In the genomic region with DNA sequence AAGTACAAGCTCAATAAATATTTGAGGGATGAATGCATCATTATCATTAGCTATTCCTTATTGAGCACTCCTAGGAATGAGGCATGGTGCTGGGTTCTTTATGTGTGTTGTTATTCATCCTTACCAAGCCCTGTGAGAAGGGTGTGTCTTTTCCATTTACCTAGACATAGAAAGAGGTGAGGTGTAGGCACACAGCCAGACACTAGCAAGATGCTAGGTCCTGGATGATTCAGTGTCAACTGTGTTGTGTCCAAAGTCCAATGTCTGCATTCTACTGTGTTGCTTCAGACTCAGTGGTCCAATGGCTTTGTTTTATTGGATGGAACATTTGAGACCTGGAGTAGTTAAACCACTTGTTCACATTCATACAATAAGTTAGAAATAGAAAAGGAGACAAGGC, we compare ENCODE assay signal across 1 cellular context.
TF ChIP-seq lines count a peak whose summit lies in the region.

No MANE protein-coding gene starts in this region.

TF ChIP-seq in HepG2, 621 proteins besides CTCF, POLR2A, EP300 and RAD21 (continued from another document):
- TF ChIP-seq, protein P1, sequence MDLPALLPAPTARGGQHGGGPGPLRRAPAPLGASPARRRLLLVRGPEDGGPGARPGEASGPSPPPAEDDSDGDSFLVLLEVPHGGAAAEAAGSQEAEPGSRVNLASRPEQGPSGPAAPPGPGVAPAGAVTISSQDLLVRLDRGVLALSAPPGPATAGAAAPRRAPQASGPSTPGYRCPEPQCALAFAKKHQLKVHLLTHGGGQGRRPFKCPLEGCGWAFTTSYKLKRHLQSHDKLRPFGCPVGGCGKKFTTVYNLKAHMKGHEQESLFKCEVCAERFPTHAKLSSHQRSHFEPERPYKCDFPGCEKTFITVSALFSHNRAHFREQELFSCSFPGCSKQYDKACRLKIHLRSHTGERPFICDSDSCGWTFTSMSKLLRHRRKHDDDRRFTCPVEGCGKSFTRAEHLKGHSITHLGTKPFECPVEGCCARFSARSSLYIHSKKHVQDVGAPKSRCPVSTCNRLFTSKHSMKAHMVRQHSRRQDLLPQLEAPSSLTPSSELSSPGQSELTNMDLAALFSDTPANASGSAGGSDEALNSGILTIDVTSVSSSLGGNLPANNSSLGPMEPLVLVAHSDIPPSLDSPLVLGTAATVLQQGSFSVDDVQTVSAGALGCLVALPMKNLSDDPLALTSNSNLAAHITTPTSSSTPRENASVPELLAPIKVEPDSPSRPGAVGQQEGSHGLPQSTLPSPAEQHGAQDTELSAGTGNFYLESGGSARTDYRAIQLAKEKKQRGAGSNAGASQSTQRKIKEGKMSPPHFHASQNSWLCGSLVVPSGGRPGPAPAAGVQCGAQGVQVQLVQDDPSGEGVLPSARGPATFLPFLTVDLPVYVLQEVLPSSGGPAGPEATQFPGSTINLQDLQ (CRISPR knock-in tag; IDR thresholded peaks at IDR 0.05): no peak
- no peak for TF ChIP-seq XRCC5 (optimal IDR thresholded peaks at IDR 0.05; ENCODE audit: low read length)
- no peak for TF ChIP-seq THAP11 (CRISPR knock-in tag; IDR thresholded peaks at IDR 0.05)
- no peak for TF ChIP-seq ZFYVE20 (CRISPR knock-in tag; IDR thresholded peaks at IDR 0.05; ENCODE audit: borderline replicate concordance, low read depth)
- TF ChIP-seq RXRA (CRISPR knock-in tag; IDR thresholded peaks at IDR 0.05): no peak
- TF ChIP-seq, protein P2, sequence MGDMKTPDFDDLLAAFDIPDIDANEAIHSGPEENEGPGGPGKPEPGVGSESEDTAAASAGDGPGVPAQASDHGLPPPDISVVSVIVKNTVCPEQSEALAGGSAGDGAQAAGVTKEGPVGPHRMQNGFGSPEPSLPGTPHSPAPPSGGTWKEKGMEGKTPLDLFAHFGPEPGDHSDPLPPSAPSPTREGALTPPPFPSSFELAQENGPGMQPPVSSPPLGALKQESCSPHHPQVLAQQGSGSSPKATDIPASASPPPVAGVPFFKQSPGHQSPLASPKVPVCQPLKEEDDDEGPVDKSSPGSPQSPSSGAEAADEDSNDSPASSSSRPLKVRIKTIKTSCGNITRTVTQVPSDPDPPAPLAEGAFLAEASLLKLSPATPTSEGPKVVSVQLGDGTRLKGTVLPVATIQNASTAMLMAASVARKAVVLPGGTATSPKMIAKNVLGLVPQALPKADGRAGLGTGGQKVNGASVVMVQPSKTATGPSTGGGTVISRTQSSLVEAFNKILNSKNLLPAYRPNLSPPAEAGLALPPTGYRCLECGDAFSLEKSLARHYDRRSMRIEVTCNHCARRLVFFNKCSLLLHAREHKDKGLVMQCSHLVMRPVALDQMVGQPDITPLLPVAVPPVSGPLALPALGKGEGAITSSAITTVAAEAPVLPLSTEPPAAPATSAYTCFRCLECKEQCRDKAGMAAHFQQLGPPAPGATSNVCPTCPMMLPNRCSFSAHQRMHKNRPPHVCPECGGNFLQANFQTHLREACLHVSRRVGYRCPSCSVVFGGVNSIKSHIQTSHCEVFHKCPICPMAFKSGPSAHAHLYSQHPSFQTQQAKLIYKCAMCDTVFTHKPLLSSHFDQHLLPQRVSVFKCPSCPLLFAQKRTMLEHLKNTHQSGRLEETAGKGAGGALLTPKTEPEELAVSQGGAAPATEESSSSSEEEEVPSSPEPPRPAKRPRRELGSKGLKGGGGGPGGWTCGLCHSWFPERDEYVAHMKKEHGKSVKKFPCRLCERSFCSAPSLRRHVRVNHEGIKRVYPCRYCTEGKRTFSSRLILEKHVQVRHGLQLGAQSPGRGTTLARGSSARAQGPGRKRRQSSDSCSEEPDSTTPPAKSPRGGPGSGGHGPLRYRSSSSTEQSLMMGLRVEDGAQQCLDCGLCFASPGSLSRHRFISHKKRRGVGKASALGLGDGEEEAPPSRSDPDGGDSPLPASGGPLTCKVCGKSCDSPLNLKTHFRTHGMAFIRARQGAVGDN (CRISPR knock-in tag; IDR thresholded peaks at IDR 0.05): no peak
- TF ChIP-seq, protein P3, sequence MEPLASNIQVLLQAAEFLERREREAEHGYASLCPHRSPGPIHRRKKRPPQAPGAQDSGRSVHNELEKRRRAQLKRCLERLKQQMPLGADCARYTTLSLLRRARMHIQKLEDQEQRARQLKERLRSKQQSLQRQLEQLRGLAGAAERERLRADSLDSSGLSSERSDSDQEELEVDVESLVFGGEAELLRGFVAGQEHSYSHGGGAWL (CRISPR knock-in tag; IDR thresholded peaks at IDR 0.05): no peak
- TF ChIP-seq, protein P4, sequence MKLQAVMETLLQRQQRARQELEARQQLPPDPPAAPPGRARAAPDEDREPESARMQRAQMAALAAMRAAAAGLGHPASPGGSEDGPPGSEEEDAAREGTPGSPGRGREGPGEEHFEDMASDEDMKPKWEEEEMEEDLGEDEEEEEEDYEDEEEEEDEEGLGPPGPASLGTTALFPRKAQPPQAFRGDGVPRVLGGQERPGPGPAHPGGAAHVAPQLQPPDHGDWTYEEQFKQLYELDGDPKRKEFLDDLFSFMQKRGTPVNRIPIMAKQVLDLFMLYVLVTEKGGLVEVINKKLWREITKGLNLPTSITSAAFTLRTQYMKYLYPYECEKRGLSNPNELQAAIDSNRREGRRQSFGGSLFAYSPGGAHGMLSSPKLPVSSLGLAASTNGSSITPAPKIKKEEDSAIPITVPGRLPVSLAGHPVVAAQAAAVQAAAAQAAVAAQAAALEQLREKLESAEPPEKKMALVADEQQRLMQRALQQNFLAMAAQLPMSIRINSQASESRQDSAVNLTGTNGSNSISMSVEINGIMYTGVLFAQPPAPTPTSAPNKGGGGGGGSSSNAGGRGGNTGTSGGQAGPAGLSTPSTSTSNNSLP (IDR thresholded peaks at IDR 0.05; ENCODE audit: low read depth, low read length): 0 out of 2 replicates have a peak, but pooled peaks have one; percentile 4
- TF ChIP-seq TEAD3 (CRISPR knock-in tag; optimal IDR thresholded peaks at IDR 0.05; ENCODE audit: borderline replicate concordance): no peak
- TF ChIP-seq, protein P5, sequence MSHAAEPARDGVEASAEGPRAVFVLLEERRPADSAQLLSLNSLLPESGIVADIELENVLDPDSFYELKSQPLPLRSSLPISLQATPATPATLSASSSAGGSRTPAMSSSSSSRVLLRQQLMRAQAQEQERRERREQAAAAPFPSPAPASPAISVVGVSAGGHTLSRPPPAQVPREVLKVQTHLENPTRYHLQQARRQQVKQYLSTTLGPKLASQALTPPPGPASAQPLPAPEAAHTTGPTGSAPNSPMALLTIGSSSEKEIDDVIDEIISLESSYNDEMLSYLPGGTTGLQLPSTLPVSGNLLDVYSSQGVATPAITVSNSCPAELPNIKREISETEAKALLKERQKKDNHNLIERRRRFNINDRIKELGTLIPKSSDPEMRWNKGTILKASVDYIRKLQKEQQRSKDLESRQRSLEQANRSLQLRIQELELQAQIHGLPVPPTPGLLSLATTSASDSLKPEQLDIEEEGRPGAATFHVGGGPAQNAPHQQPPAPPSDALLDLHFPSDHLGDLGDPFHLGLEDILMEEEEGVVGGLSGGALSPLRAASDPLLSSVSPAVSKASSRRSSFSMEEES (CRISPR knock-in tag; IDR thresholded peaks at IDR 0.05): no peak
- TF ChIP-seq ZNF891 (CRISPR knock-in tag; IDR thresholded peaks at IDR 0.05): no peak
- no peak for TF ChIP-seq MYC (CRISPR knock-in tag; IDR thresholded peaks at IDR 0.05; ENCODE audit: borderline replicate concordance)
- TF ChIP-seq MEIS1 (CRISPR knock-in tag; IDR thresholded peaks at IDR 0.05; ENCODE audit: borderline replicate concordance): no peak
- no peak for TF ChIP-seq SMAD3 (CRISPR knock-in tag; IDR thresholded peaks at IDR 0.05)
- no peak for TF ChIP-seq ZNF350 (CRISPR knock-in tag; IDR thresholded peaks at IDR 0.05; ENCODE audit: borderline replicate concordance, low read depth)
- no peak for TF ChIP-seq GLI4 (CRISPR knock-in tag; IDR thresholded peaks at IDR 0.05; ENCODE audit: borderline replicate concordance)
- TF ChIP-seq ZKSCAN5 (CRISPR knock-in tag; IDR thresholded peaks at IDR 0.05): no peak
- TF ChIP-seq, protein P6, sequence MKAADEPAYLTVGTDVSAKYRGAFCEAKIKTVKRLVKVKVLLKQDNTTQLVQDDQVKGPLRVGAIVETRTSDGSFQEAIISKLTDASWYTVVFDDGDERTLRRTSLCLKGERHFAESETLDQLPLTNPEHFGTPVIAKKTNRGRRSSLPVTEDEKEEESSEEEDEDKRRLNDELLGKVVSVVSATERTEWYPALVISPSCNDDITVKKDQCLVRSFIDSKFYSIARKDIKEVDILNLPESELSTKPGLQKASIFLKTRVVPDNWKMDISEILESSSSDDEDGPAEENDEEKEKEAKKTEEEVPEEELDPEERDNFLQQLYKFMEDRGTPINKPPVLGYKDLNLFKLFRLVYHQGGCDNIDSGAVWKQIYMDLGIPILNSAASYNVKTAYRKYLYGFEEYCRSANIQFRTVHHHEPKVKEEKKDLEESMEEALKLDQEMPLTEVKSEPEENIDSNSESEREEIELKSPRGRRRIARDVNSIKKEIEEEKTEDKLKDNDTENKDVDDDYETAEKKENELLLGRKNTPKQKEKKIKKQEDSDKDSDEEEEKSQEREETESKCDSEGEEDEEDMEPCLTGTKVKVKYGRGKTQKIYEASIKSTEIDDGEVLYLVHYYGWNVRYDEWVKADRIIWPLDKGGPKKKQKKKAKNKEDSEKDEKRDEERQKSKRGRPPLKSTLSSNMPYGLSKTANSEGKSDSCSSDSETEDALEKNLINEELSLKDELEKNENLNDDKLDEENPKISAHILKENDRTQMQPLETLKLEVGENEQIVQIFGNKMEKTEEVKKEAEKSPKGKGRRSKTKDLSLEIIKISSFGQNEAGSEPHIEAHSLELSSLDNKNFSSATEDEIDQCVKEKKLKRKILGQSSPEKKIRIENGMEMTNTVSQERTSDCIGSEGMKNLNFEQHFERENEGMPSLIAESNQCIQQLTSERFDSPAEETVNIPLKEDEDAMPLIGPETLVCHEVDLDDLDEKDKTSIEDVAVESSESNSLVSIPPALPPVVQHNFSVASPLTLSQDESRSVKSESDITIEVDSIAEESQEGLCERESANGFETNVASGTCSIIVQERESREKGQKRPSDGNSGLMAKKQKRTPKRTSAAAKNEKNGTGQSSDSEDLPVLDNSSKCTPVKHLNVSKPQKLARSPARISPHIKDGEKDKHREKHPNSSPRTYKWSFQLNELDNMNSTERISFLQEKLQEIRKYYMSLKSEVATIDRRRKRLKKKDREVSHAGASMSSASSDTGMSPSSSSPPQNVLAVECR (CRISPR knock-in tag; IDR thresholded peaks at IDR 0.05; ENCODE audit: borderline replicate concordance): no peak
- TF ChIP-seq ERF (CRISPR knock-in tag; IDR thresholded peaks at IDR 0.05): no peak
- TF ChIP-seq ZNF563 (CRISPR knock-in tag; IDR thresholded peaks at IDR 0.05): no peak
- TF ChIP-seq, protein P7, sequence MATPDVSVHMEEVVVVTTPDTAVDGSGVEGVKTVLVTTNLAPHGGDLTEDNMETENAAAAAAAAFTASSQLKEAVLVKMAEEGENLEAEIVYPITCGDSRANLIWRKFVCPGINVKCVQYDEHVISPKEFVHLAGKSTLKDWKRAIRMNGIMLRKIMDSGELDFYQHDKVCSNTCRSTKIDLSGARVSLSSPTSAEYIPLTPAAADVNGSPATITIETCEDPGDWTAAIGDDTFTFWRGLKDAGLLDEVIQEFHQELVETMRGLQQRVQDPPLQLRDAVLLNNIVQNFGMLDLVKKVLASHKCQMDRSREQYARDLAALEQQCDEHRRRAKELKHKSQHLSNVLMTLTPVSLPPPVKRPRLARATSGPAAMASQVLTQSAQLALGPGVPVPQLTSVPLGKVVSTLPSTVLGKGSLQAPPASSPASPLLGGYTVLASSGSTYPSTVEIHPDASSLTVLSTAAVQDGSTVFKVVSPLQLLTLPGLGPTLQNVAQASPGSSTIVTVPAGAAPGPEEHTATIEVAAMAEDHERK (CRISPR knock-in tag; IDR thresholded peaks at IDR 0.05; ENCODE audit: low read depth): no peak
- no peak for TF ChIP-seq ZNF354B (CRISPR knock-in tag; IDR thresholded peaks at IDR 0.05)
- TF ChIP-seq PHF20 (CRISPR knock-in tag; IDR thresholded peaks at IDR 0.05): no peak
- no peak for TF ChIP-seq ZNF569 (CRISPR knock-in tag; IDR thresholded peaks at IDR 0.05; ENCODE audit: borderline replicate concordance)
- no peak for TF ChIP-seq SNAPC2 (CRISPR knock-in tag; IDR thresholded peaks at IDR 0.05)
- TF ChIP-seq, protein P8, sequence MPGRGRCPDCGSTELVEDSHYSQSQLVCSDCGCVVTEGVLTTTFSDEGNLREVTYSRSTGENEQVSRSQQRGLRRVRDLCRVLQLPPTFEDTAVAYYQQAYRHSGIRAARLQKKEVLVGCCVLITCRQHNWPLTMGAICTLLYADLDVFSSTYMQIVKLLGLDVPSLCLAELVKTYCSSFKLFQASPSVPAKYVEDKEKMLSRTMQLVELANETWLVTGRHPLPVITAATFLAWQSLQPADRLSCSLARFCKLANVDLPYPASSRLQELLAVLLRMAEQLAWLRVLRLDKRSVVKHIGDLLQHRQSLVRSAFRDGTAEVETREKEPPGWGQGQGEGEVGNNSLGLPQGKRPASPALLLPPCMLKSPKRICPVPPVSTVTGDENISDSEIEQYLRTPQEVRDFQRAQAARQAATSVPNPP (CRISPR knock-in tag; IDR thresholded peaks at IDR 0.05): no peak
- TF ChIP-seq NFKBIZ (CRISPR knock-in tag; IDR thresholded peaks at IDR 0.05): no peak
- TF ChIP-seq, protein P9, sequence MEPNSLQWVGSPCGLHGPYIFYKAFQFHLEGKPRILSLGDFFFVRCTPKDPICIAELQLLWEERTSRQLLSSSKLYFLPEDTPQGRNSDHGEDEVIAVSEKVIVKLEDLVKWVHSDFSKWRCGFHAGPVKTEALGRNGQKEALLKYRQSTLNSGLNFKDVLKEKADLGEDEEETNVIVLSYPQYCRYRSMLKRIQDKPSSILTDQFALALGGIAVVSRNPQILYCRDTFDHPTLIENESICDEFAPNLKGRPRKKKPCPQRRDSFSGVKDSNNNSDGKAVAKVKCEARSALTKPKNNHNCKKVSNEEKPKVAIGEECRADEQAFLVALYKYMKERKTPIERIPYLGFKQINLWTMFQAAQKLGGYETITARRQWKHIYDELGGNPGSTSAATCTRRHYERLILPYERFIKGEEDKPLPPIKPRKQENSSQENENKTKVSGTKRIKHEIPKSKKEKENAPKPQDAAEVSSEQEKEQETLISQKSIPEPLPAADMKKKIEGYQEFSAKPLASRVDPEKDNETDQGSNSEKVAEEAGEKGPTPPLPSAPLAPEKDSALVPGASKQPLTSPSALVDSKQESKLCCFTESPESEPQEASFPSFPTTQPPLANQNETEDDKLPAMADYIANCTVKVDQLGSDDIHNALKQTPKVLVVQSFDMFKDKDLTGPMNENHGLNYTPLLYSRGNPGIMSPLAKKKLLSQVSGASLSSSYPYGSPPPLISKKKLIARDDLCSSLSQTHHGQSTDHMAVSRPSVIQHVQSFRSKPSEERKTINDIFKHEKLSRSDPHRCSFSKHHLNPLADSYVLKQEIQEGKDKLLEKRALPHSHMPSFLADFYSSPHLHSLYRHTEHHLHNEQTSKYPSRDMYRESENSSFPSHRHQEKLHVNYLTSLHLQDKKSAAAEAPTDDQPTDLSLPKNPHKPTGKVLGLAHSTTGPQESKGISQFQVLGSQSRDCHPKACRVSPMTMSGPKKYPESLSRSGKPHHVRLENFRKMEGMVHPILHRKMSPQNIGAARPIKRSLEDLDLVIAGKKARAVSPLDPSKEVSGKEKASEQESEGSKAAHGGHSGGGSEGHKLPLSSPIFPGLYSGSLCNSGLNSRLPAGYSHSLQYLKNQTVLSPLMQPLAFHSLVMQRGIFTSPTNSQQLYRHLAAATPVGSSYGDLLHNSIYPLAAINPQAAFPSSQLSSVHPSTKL (CRISPR knock-in tag; IDR thresholded peaks at IDR 0.05): peak; percentile 84
TF ChIP-seq in HepG2: peak in this region for 28.
